Comparison of ENCODE assay signal across 31 cellular contexts in the genomic region with DNA sequence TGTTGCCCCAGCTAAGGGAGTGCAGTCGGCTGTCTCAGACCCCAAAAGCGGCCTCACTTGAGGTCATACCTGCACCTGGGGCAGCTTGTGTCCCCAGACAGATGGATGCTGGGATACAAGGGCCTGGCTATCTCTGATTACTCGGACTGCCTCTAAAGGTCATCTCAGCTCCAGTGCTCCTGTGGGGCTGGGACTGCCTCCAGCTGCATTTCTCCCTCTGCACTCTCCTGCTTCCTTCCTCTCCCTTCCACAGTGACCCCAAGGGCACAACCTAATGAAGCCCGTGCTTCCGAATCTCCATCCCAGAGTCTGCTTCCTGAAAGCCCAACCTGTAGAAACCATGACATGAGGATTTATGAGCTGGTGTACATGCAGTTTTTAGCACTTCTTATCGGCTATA. TPM values are rescaled to one million over a fixed set of nuclear protein-coding genes. Genes with fewer than 3 reads are reported as not detected.
"Had no signal": no experiment of that assay in that cellular context is flagged by ENCODE, and none has a peak within 500 bp of the region (broad histone marks: within the 10 kb centered on the region; RNA-seq: fewer than 3 reads in every experiment).

No MANE protein-coding gene starts in this region.

- FAIRE-seq: islet of Langerhans, urothelium cell line had no signal

- H3K4me1 Mint-ChIP-seq: activated CD4-positive, alpha-beta T cell treated with anti-CD3 and anti-CD28 coated beads for 36 hours; T-helper 17 cell had no signal

- DNase-seq: activated B cell treated with CpG ODN at 0.5 μM for 24 hours; activated CD4-positive, alpha-beta T cell treated with anti-CD3 and anti-CD28 coated beads for 36 hours; activated CD4-positive, alpha-beta T cell treated with anti-CD3 and anti-CD28 coated beads, Interleukin-2, amount 50 U/mL, for 4 hours; activated CD8-positive, alpha-beta memory T cell treated with anti-CD3 and anti-CD28 coated beads for 24 hours; activated CD8-positive, alpha-beta memory T cell treated with anti-CD3 and anti-CD28 coated beads, Interleukin-2, amount 50 U/mL, for 4 hours; activated naive CD4-positive, alpha-beta T cell treated with anti-CD3 and anti-CD28 coated beads for 36 hours; activated T-cell treated with anti-CD3 and anti-CD28 coated beads, Interleukin-2, amount 50 U/mL, for 24 hours; body of pancreas; effector memory CD4-positive, alpha-beta T cell; gastrocnemius medialis; hippocampal formation; left cardiac atrium; lower lobe of right lung; naive B cell; right cardiac atrium; stimulated activated CD4-positive, alpha-beta T cell treated with anti-CD3 and anti-CD28 coated beads, Interleukin-1b, Interleukin-23, amount 100 ng/mL, for 48 hours; stimulated activated naive CD8-positive, alpha-beta T cell treated with anti-CD3 and anti-CD28 coated beads, Interleukin-15, amount 100 ng/mL, for 72 hours; SW 1271; T-helper 17 cell; transverse colon had no signal

- H3K9me3 ChIP-seq: body of pancreas, esophagus muscularis mucosa, gastrocnemius medialis, lower lobe of right lung, suprapubic skin, transverse colon had no signal

- H3K27ac Mint-ChIP-seq: activated B cell treated with CpG ODN at 0.5 μM for 24 hours; activated CD4-positive, alpha-beta T cell treated with anti-CD3 and anti-CD28 coated beads for 36 hours; activated naive CD4-positive, alpha-beta T cell treated with anti-CD3 and anti-CD28 coated beads for 36 hours; activated T-cell treated with anti-CD3 and anti-CD28 coated beads, Interleukin-2, amount 50 U/mL, for 24 hours; stimulated activated naive CD8-positive, alpha-beta T cell treated with anti-CD3 and anti-CD28 coated beads, Interleukin-15, amount 100 ng/mL, for 72 hours; T-helper 17 cell had no signal

- ATAC-seq: activated CD4-positive, alpha-beta T cell treated with anti-CD3 and anti-CD28 coated beads for 36 hours; body of pancreas; gastrocnemius medialis; left cardiac atrium; lower lobe of right lung; right cardiac atrium; stimulated activated naive CD8-positive, alpha-beta T cell treated with anti-CD3 and anti-CD28 coated beads, Interleukin-15, amount 100 ng/mL, for 72 hours; T-helper 17 cell had no signal

- H3K27me3 ChIP-seq: body of pancreas, cardiac muscle cell, esophagus muscularis mucosa, gastrocnemius medialis, suprapubic skin, transverse colon had no signal

- H3K4me1 ChIP-seq: lower lobe of right lung had no signal

- H3K36me3 Mint-ChIP-seq: naive B cell had no signal

- H3K4me3 ChIP-seq: body of pancreas, cardiac muscle cell, esophagus muscularis mucosa, gastrocnemius medialis, lower lobe of right lung, skin epidermis, suprapubic skin, transverse colon had no signal

- H3K36me3 ChIP-seq: cardiac muscle cell, esophagus muscularis mucosa, gastrocnemius medialis, lower lobe of right lung, suprapubic skin, transverse colon had no signal

- H3K9me3 Mint-ChIP-seq: activated B cell treated with CpG ODN at 0.5 μM for 24 hours; activated naive CD4-positive, alpha-beta T cell treated with anti-CD3 and anti-CD28 coated beads for 36 hours; activated T-cell treated with anti-CD3 and anti-CD28 coated beads, Interleukin-2, amount 50 U/mL, for 24 hours; naive B cell; stimulated activated naive CD8-positive, alpha-beta T cell treated with anti-CD3 and anti-CD28 coated beads, Interleukin-15, amount 100 ng/mL, for 72 hours had no signal

- H3K4me3 Mint-ChIP-seq: activated B cell treated with CpG ODN at 0.5 μM for 24 hours; activated CD4-positive, alpha-beta T cell treated with anti-CD3 and anti-CD28 coated beads for 36 hours; activated naive CD4-positive, alpha-beta T cell treated with anti-CD3 and anti-CD28 coated beads for 36 hours; activated T-cell treated with anti-CD3 and anti-CD28 coated beads, Interleukin-2, amount 50 U/mL, for 24 hours; naive B cell; stimulated activated naive CD8-positive, alpha-beta T cell treated with anti-CD3 and anti-CD28 coated beads, Interleukin-15, amount 100 ng/mL, for 72 hours; T-helper 17 cell had no signal

- H3K27ac ChIP-seq: body of pancreas, cardiac muscle cell, esophagus muscularis mucosa, gastrocnemius medialis, lower lobe of right lung, skin epidermis, suprapubic skin, transverse colon had no signal

RNA-seq across cellular contexts. Expression of a gene that starts 22.8 kb away (rescaled TPM):
- total RNA-seq: activated B cell treated with CpG ODN at 0.5 μM for 24 hours; activated naive CD4-positive, alpha-beta T cell treated with anti-CD3 and anti-CD28 coated beads for 36 hours; body of pancreas; cardiac muscle cell; cerebellum; esophagus muscularis mucosa; gastrocnemius medialis; left cardiac atrium; lower lobe of right lung; mesenteric fat pad; mucosa of gallbladder; osteocyte; pulmonary artery endothelial cell; right cardiac atrium; suprapubic skin; T-helper 17 cell; transverse colon had no signal
- polyA plus RNA-seq: cardiac muscle cell, right cardiac atrium had no signal
